Comparison of ENCODE assay signal across 8 cellular contexts in genomic region chrX:149939271-149940014, GRCh38.
DNase-seq lines count a peak whose midpoint lies in the region; ATAC-seq and TF ChIP-seq lines count a peak whose summit lies in the region.

No MANE protein-coding gene starts in this region.

- H3K27ac ChIP-seq in WERI-Rb-1 (peak overlapping the region; percentile 70), skin epidermis (peak overlapping the region; percentile 46 to 96 (median 90))

- TF ChIP-seq CTCF in WERI-Rb-1 (IDR thresholded peaks at IDR 0.05; ENCODE audit: low read depth, low read length), result no peak

- H3K27me3 ChIP-seq in WERI-Rb-1 (ENCODE audit: insufficient read depth, low read depth, severe bottlenecking), result peaks cover 4% of the 10 kb centered on the region

- in situ Hi-C loops in T47D (cut with HindIII; ENCODE audit: low pct_unique_long_range_greater_than_20kb, low sequenced_read_pairs), result no loop called here

- no peaks in the 10 kb centered on the region for H3K36me3 ChIP-seq in WERI-Rb-1

- DNase-seq in NCI-H2196 (lab: John Stamatoyannopoulos, UW; ENCODE audit: unreplicated experiment) (peak; percentile 88), WERI-Rb-1 (peak; percentile 90), T47D (ENCODE audit: low read depth in 1 of 2, low spot score in 1 of 2) (peak; percentile 11 to 90), iPS-NIHi7 (ENCODE audit: extremely low spot score) (peak; percentile 49), cortex of kidney (lab: John Stamatoyannopoulos, UW) (no peak)

- H3K4me3 ChIP-seq in GM08714 (ENCODE audit: low read length), result peak overlapping the region; percentile 68; the same call in 1 of the 2 replicates
- H3K4me3 ChIP-seq in WERI-Rb-1 (ENCODE audit: low read depth, low read length), result peak overlapping the region; percentile 52
- H3K4me3 ChIP-seq in skin epidermis, result peak overlapping the region; percentile 34 to 71 (median 39)

- ATAC-seq in HG03025 (IDR thresholded peaks at IDR 0.05; ENCODE audit: low FRiP score, unreplicated experiment), result peak; percentile 12

- no peaks in the 10 kb centered on the region for H3K9me3 ChIP-seq in WERI-Rb-1 (ENCODE audit: severe bottlenecking)
